19 cellular contexts compared by ENCODE assay signal in the genomic region with DNA sequence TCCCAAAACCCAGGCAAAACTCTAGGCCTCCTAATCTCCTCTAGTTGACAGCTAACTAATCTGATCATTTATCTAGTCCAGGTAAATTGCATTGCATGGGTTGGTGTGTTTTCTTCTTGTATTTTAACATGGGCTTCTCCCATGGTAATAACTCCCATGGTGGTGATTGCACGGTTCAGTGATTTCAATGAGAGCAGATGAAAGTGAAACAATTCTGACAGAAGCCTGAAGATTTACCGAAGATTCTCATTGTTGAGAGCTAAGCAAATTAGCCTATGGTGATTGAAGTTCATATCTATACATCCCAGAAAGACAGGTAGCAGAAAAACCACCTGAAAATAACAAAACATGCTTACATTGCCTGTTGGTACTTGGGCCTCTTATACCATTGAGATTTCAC. TPM values are rescaled to one million over a fixed set of nuclear protein-coding genes. Genes with fewer than 3 reads are reported as not detected.
A peak's percentile ranks its signal among the peaks of the same experiment; 100 is the strongest.
DNase-seq lines count a peak whose midpoint lies in the region; ATAC-seq and TF ChIP-seq lines count a peak whose summit lies in the region.
"Had no signal": no experiment of that assay in that cellular context is flagged by ENCODE, and none has a peak within 500 bp of the region (broad histone marks: within the 10 kb centered on the region; RNA-seq: fewer than 3 reads in every experiment).

No MANE protein-coding gene starts in this region.

- H3K36me3 ChIP-seq in BLaER1: no peaks in the 10 kb centered on the region
- no peaks in the 10 kb centered on the region for H3K36me3 ChIP-seq in OCI-LY7 (ENCODE audit: insufficient read depth, low read length)
- H3K36me3 ChIP-seq in SJCRH30: no peaks in the 10 kb centered on the region

- H3K9me2 ChIP-seq in OCI-LY7 (ENCODE audit: insufficient read depth, low read length): no peaks in the 10 kb centered on the region
- H3K9me2 ChIP-seq: SK-N-SH had no signal

- H3K9ac ChIP-seq in BLaER1: no peak overlapping the region
- H3K9ac ChIP-seq: SK-N-SH had no signal

- intact Hi-C loops in OCI-LY7 (cut with micrococcal nuclease; ENCODE audit: unreplicated experiment): no loop called here

- BruUV-seq in OCI-LY7 (replicated peaks; lab: Mats Ljungman, UMichigan): no TSS peak

- DNase-seq in GM13977 (ENCODE audit: low spot score): peak; percentile 19
- peak; percentile 6 for DNase-seq in OCI-LY7 (ENCODE audit: low spot score)
- DNase-seq in NCI-H2171 (lab: John Stamatoyannopoulos, UW): no peak
- DNase-seq in SJCRH30: no peak
- DNase-seq in pons (ENCODE audit: low spot score): no peak
- no peak for DNase-seq in activated CD4-positive, CD25-positive, alpha-beta regulatory T cell treated with anti-CD3 and anti-CD28 coated beads, Interleukin-2, amount 50 U/mL, for 72 hours
- DNase-seq: DMS79 treated with DMSO at 0.1 percent for 48 hours, HFFc6, NCI-H1105, NCI-H187, NCI-H524, PC-9, SK-N-SH, T-helper 1 cell had no signal

- no peaks in the 10 kb centered on the region for H3K27me3 ChIP-seq in BLaER1
- no peaks in the 10 kb centered on the region for H3K27me3 ChIP-seq in SJCRH30

- H3K4me1 ChIP-seq in BLaER1 (peaks cover 9% of the 10 kb centered on the region), OCI-LY7 (ENCODE audit: insufficient read depth, low read length, poor library complexity, severe bottlenecking) (peaks cover 6% of the 10 kb centered on the region), SJCRH30 (no peaks in the 10 kb centered on the region)

- CTCF ChIA-PET in OCI-LY7 (lab: Charles Lee; ENCODE audit: unreplicated experiment): no interaction called here

- no peak overlapping the region for H3K27ac ChIP-seq in BLaER1
- no peak overlapping the region for H3K27ac ChIP-seq in OCI-LY7 (ENCODE audit: low read depth, low read length, poor library complexity, severe bottlenecking)
- no peak overlapping the region for H3K27ac ChIP-seq in SJCRH30
- H3K27ac ChIP-seq: HL-60, PC-9 had no signal

- no peak for TF ChIP-seq CTCF in GM13977 (IDR thresholded peaks at IDR 0.05; ENCODE audit: extremely low read depth, insufficient read depth, missing control alignments)
- no peak for TF ChIP-seq CTCF in OCI-LY7 (conservative IDR thresholded peaks at IDR 0.05; ENCODE audit: low read length)

- no peaks in the 10 kb centered on the region; the same call in 1 of the 2 replicates for H3K9me3 ChIP-seq in BLaER1
- H3K9me3 ChIP-seq in OCI-LY7 (ENCODE audit: low read length): no peaks in the 10 kb centered on the region
- no peaks in the 10 kb centered on the region for H3K9me3 ChIP-seq in SJCRH30 (replicated peaks)

- POLR2A ChIA-PET in OCI-LY7 (lab: Charles Lee): interaction anchor here (0.5 to 1.0 kb wide), 2 partner anchors 8 to 199 kb away, joined by 5 to 6 read pairs; no protein-coding TSS in a partner anchor

- H3K79me2 ChIP-seq in OCI-LY7 (ENCODE audit: insufficient read depth, low read depth, low read length): no peaks in the 10 kb centered on the region

- peak; percentile 33 for ATAC-seq in HG02798 (IDR thresholded peaks at IDR 0.05; ENCODE audit: poor library complexity, unreplicated experiment)

- H4K20me1 ChIP-seq in BLaER1: no peaks in the 10 kb centered on the region
- no peaks in the 10 kb centered on the region for H4K20me1 ChIP-seq in OCI-LY7 (ENCODE audit: insufficient read depth, low read length)

- no peak overlapping the region for H3K4me3 ChIP-seq in BLaER1
- no peak overlapping the region for H3K4me3 ChIP-seq in OCI-LY7 (ENCODE audit: low read depth, low read length, poor library complexity, severe bottlenecking)
- H3K4me3 ChIP-seq in SJCRH30: no peak overlapping the region
- H3K4me3 ChIP-seq: PC-9 had no signal

- no peak overlapping the region for H2AFZ ChIP-seq in OCI-LY7 (ENCODE audit: low read length)
- H2AFZ ChIP-seq: PC-9 had no signal

- peak overlapping the region; percentile 49 for H3K4me2 ChIP-seq in BLaER1
- H3K4me2 ChIP-seq in OCI-LY7 (ENCODE audit: low read length): 0 out of 2 replicates have a peak overlapping the region, but pooled peaks have one; percentile 9
- H3K4me2 ChIP-seq: PC-9, SK-N-SH had no signal

- in situ Hi-C loops in GM13977 (cut with MboI; ENCODE audit: low pct_unique_long_range_greater_than_20kb, low sequenced_read_pairs, unreplicated experiment): no loop called here

RNA-seq across cellular contexts. Expression of gene LIPN, which starts 26.6 kb away (rescaled TPM):
- total RNA-seq in OCI-LY7 (2014; rRNA removed; shearing (Covaris generic)): not detected in 2 replicates
- not detected in 2 replicates for total RNA-seq in OCI-LY7 (2022)
- not detected in 2 replicates for total RNA-seq in SJCRH30 (2014; rRNA removed; shearing (Covaris generic))
- total RNA-seq: A172, H1, HFFc6, PC-9 had no signal

RNA-seq across cellular contexts. Expression of gene LIPK, which starts 27.2 kb away (rescaled TPM):
- total RNA-seq in OCI-LY7 (2014; rRNA removed; shearing (Covaris generic)): not detected in 2 replicates
- total RNA-seq in OCI-LY7 (2022): not detected in 2 replicates
- not detected in 2 replicates for total RNA-seq in SJCRH30 (2014; rRNA removed; shearing (Covaris generic))
- total RNA-seq: A172, H1, HFFc6, PC-9 had no signal

Comparison
In these comparisons a context has a peak if more than half of its experiments do, and no peak if none do; other contexts are left out.
1. DNase-seq: peak in GM13977 (single experiment) and OCI-LY7 (single experiment); none in NCI-H2171 (single experiment), SJCRH30 (0 of 2), pons (single experiment) and activated CD4-positive, CD25-positive, alpha-beta regulatory T cell treated with anti-CD3 and anti-CD28 coated beads, Interleukin-2, amount 50 U/mL, for 72 hours (single experiment).